1 cellular context compared by ENCODE assay signal in genomic region chr11:47248304-47248663, GRCh38.
TF ChIP-seq lines count a peak whose summit lies in the region.

No MANE protein-coding gene starts in this region.

TF ChIP-seq in GM12878, 131 proteins besides CTCF, POLR2A, EP300 and RAD21:
- TF ChIP-seq DPF2 (IDR thresholded peaks at IDR 0.05) (0 out of 2 replicates have a peak, but pooled peaks have one; percentile 67), BRCA1 (IDR thresholded peaks at IDR 0.05; ENCODE audit: low read depth, low read length) (no peak), EED (IDR thresholded peaks at IDR 0.05; ENCODE audit: low read depth) (peak; percentile 74; the same call in 1 of the 2 replicates), PAX5 (IDR thresholded peaks at IDR 0.05; ENCODE audit: borderline replicate concordance, low read depth, low read length) (no peak), ZBTB4 (CRISPR knock-in tag; IDR thresholded peaks at IDR 0.05) (no peak), USF2 (IDR thresholded peaks at IDR 0.05; ENCODE audit: borderline replicate concordance, low read depth, low read length) (no peak), NFIC (IDR thresholded peaks at IDR 0.05; ENCODE audit: low read depth, low read length) (peak; percentile 48; the same call in 1 of the 2 replicates), CEBPB (IDR thresholded peaks at IDR 0.05; ENCODE audit: borderline replicate concordance in 1 of 2, low read depth in 2 of 2, low read length in 2 of 2) (no peak), E4F1 (IDR thresholded peaks at IDR 0.05; ENCODE audit: borderline replicate concordance, partially characterized antibody) (no peak), JUNB (IDR thresholded peaks at IDR 0.05) (no peak), SMAD1 (IDR thresholded peaks at IDR 0.05; ENCODE audit: low read depth, partially characterized antibody) (no peak), RUNX3 (IDR thresholded peaks at IDR 0.05; ENCODE audit: low read length) (peak; percentile 72), KAT2A (conservative IDR thresholded peaks at IDR 0.05; ENCODE audit: control insufficient read depth, low read depth, low read length) (no peak), USF1 (IDR thresholded peaks at IDR 0.05; ENCODE audit: borderline replicate concordance, extremely low read length, insufficient read depth, low read depth, low read length) (no peak), NFYA (IDR thresholded peaks at IDR 0.05; ENCODE audit: borderline replicate concordance, low read depth, low read length) (no peak), ATF7 (IDR thresholded peaks at IDR 0.05; ENCODE audit: low read depth) (no peak), WRNIP1 (IDR thresholded peaks at IDR 0.05; ENCODE audit: borderline replicate concordance, low read depth, low read length) (no peak), SMARCA5 (IDR thresholded peaks at IDR 0.05) (no peak), NFXL1 (IDR thresholded peaks at IDR 0.05; ENCODE audit: borderline replicate concordance) (no peak), IKZF2 (IDR thresholded peaks at IDR 0.05) (peak; percentile 62 to 80; a peak in 2 of 4 replicates), HDGF (IDR thresholded peaks at IDR 0.05) (no peak), STAT3 (IDR thresholded peaks at IDR 0.05; ENCODE audit: low read depth, low read length) (0 out of 2 replicates have a peak, but pooled peaks have one; percentile 35), IRF3 (IDR thresholded peaks at IDR 0.05) (no peak), NR2C1 (IDR thresholded peaks at IDR 0.05) (no peak), ZZZ3 (IDR thresholded peaks at IDR 0.05; ENCODE audit: control insufficient read depth, insufficient read length, low read depth) (no peak), NR2F1 (conservative IDR thresholded peaks at IDR 0.05) (no peak), NRF1 (conservative IDR thresholded peaks at IDR 0.05; ENCODE audit: low read depth, low read length) (no peak), IRF4 (IDR thresholded peaks at IDR 0.05; ENCODE audit: low read depth, low read length) (0 out of 2 replicates have a peak, but pooled peaks have one; percentile 50), FOXK2 (IDR thresholded peaks at IDR 0.05) (no peak; the same call in 1 of the 2 replicates), ZNF274 (IDR thresholded peaks at IDR 0.05; ENCODE audit: insufficient read depth, insufficient read length) (no peak), CHD4 (IDR thresholded peaks at IDR 0.05) (no peak), TBL1XR1 (IDR thresholded peaks at IDR 0.05; ENCODE audit: low read depth, low read length) (no peak), SPI1 (IDR thresholded peaks at IDR 0.05; ENCODE audit: borderline replicate concordance, insufficient read depth, low read depth, low read length) (peak; percentile 95), RAD51 (IDR thresholded peaks at IDR 0.05) (no peak), ZBTB40 (IDR thresholded peaks at IDR 0.05; ENCODE audit: borderline replicate concordance) (no peak), SMC3 (IDR thresholded peaks at IDR 0.05; ENCODE audit: borderline replicate concordance, low read length) (no peak; the same call in 1 of the 2 replicates), ESRRA (IDR thresholded peaks at IDR 0.05; ENCODE audit: low read length) (no peak), EZH2 (IDR thresholded peaks at IDR 0.05; ENCODE audit: borderline replicate concordance, control insufficient read depth, low read depth, low read length) (no peak), MEF2B (IDR thresholded peaks at IDR 0.05; ENCODE audit: partially characterized antibody, poor library complexity, severe bottlenecking) (no peak), MTA3 (IDR thresholded peaks at IDR 0.05; ENCODE audit: borderline replicate concordance, low read length) (peak; percentile 53; the same call in 1 of the 2 replicates)
